Comparison of ENCODE assay signal across 8 cellular contexts in genomic region chr2:111346018-111346932, GRCh38.
DNase-seq lines count a peak whose midpoint lies in the region; ATAC-seq, FAIRE-seq and TF ChIP-seq lines count a peak whose summit lies in the region.
"Not testable (repeated sequence)": the region's sequence is repeated elsewhere in the genome, so short reads cannot be mapped to it uniquely, and the experiment has no call there.

No MANE protein-coding gene starts in this region.

- ATAC-seq in activated CD4-positive, CD25-positive, alpha-beta regulatory T cell treated with anti-CD3 and anti-CD28 coated beads, Interleukin-2, amount 50 U/mL, for 24 hours, result peak; percentile 23 to 34
- peak; percentile 60 for ATAC-seq in foreskin keratinocyte

- not testable (repeated sequence) for H3K9ac ChIP-seq in keratinocyte (ENCODE audit: control insufficient read depth, extremely low read depth, insufficient read depth, low read length)

- not testable (repeated sequence) for H3K4me1 ChIP-seq in A673 (ENCODE audit: insufficient read depth, low read length, poor library complexity, severe bottlenecking); foreskin keratinocyte; keratinocyte (ENCODE audit: control insufficient read depth, extremely low read depth, insufficient read depth, low read length); testis

- H3K9me3 Mint-ChIP-seq in osteocyte (ENCODE audit: unreplicated experiment), result not testable (repeated sequence)

- not testable (repeated sequence) for H4K20me1 ChIP-seq in keratinocyte (ENCODE audit: control insufficient read depth, extremely low read depth, insufficient read depth, low read length)

- not testable (repeated sequence) for H3K27me3 Mint-ChIP-seq in osteocyte (ENCODE audit: unreplicated experiment)

- dilution Hi-C loops in keratinocyte (cut with MboI; ENCODE audit: extremely low pct_ligation_motif_present, low sequenced_read_pairs), result not testable (repeated sequence)

- not testable (repeated sequence) for H3K4me3 Mint-ChIP-seq in osteocyte (ENCODE audit: unreplicated experiment)

- CTCF ChIA-PET in A673 (lab: Charles Lee), result not testable (repeated sequence)

- peak overlapping the region; percentile 38 for H3K27ac Mint-ChIP-seq in osteocyte (ENCODE audit: unreplicated experiment)

- H3K9me3 ChIP-seq in A673 (ENCODE audit: low read depth, low read length, poor library complexity, severe bottlenecking); keratinocyte (ENCODE audit: control insufficient read depth, low read depth, low read length); testis: not testable (repeated sequence)

- not testable (repeated sequence) for TF ChIP-seq POLR2A in testis (IDR thresholded peaks at IDR 0.05)

- peak; percentile 51 for FAIRE-seq in keratinocyte (lab: Jason Lieb, UNC)

- H3K4me3 ChIP-seq in A673 (ENCODE audit: low read depth, low read length, poor library complexity, severe bottlenecking); cardiac fibroblast (replicated peaks in 1 of 2; ENCODE audit: low read depth in 2 of 2, low read length in 2 of 2); keratinocyte (ENCODE audit: control insufficient read depth in 2 of 3, extremely low read depth in 1 of 3, insufficient read depth in 2 of 3, low read depth in 1 of 3, low read length in 3 of 3); testis: not testable (repeated sequence)

- intact Hi-C loops in A673 (cut with micrococcal nuclease; ENCODE audit: unreplicated experiment); testis (cut with DNase I; ENCODE audit: low total_unique reads): not testable (repeated sequence)

- POLR2A ChIA-PET in A673 (lab: Charles Lee; ENCODE audit: low non-redundant PET), result not testable (repeated sequence)

- H3K36me3 ChIP-seq in A673 (ENCODE audit: insufficient read depth, low read length, poor library complexity, severe bottlenecking); keratinocyte (ENCODE audit: control insufficient read depth in 2 of 2, extremely low read depth in 1 of 2, insufficient read depth in 2 of 2, low read length in 2 of 2); testis (ENCODE audit: low read depth, missing control alignments): not testable (repeated sequence)

- not testable (repeated sequence) for TF ChIP-seq CTCF in A673 (conservative IDR thresholded peaks at IDR 0.05; ENCODE audit: low read depth, low read length); cardiac fibroblast (IDR thresholded peaks at IDR 0.05; ENCODE audit: low read depth, low read length); foreskin keratinocyte (conservative IDR thresholded peaks at IDR 0.05); keratinocyte (optimal IDR thresholded peaks at IDR 0.05 in 1 of 3, IDR thresholded peaks at IDR 0.05 in 1 of 3, conservative IDR thresholded peaks at IDR 0.05 in 1 of 3; ENCODE audit: extremely low read depth in 1 of 3, insufficient read depth in 2 of 3, low read length in 3 of 3); osteocyte (IDR thresholded peaks at IDR 0.05); testis (IDR thresholded peaks at IDR 0.05)

- DNase-seq in A673 (ENCODE audit: low spot score) (peak; percentile 34), HCEC 1CT (peak; percentile 5), cardiac fibroblast (ENCODE audit: low read depth in 2 of 2) (peak; percentile 29 to 65), osteocyte (ENCODE audit: extremely low spot score, unreplicated experiment) (peak; percentile 86), testis (peak; percentile 31)
- DNase-seq in foreskin keratinocyte; keratinocyte (ENCODE audit: low read depth, low spot score): not testable (repeated sequence)

- not testable (repeated sequence) for BruUV-seq in A673 (replicated peaks; lab: Mats Ljungman, UMichigan)

- WGBS in testis, 2 donors, result 12 to 32% methylated on average over 6 to 8 of the region's 14 CpGs

- not testable (repeated sequence) for H3K4me2 ChIP-seq in keratinocyte (ENCODE audit: control insufficient read depth, extremely low read depth, insufficient read depth, low read depth, low read length)

- H3K9me1 ChIP-seq in keratinocyte (ENCODE audit: control insufficient read depth, extremely low read depth, insufficient read depth, low read length), result not testable (repeated sequence)

- H3K27me3 ChIP-seq in A673 (replicated peaks; ENCODE audit: insufficient read depth, low read depth, low read length, poor library complexity); foreskin keratinocyte; keratinocyte (ENCODE audit: control insufficient read depth, extremely low read depth, insufficient read depth, low read length); testis: not testable (repeated sequence)

- H3K79me2 ChIP-seq in keratinocyte (ENCODE audit: control insufficient read depth, insufficient read depth, low read length), result not testable (repeated sequence)

- H3K4me1 Mint-ChIP-seq in osteocyte (ENCODE audit: unreplicated experiment), result peaks cover 11% of the 10 kb centered on the region

- H3K36me3 Mint-ChIP-seq in osteocyte (ENCODE audit: unreplicated experiment), result not testable (repeated sequence)

- H2AFZ ChIP-seq in keratinocyte (ENCODE audit: control insufficient read depth, low read length), result not testable (repeated sequence)

- H3K27ac ChIP-seq in A673 (ENCODE audit: low read depth, low read length, poor library complexity, severe bottlenecking); foreskin keratinocyte; keratinocyte (ENCODE audit: control insufficient read depth, insufficient read depth, low read length); testis: not testable (repeated sequence)
